In genomic region chr15:38300395-38300794, GRCh38 we compare ENCODE assay signal across 24 cellular contexts. TPM values are rescaled to one million over a fixed set of nuclear protein-coding genes. Genes with fewer than 3 reads are reported as not detected.
DNase-seq lines count a peak whose midpoint lies in the region; ATAC-seq, FAIRE-seq and TF ChIP-seq lines count a peak whose summit lies in the region.
"Had no signal": no experiment of that assay in that cellular context is flagged by ENCODE, and none has a peak within 500 bp of the region (broad histone marks: within the 10 kb centered on the region; RNA-seq: fewer than 3 reads in every experiment).

No MANE protein-coding gene starts in this region.

- H3K27ac ChIP-seq in PC-3 (ENCODE audit: low read length) (peak overlapping the region; percentile 59), pancreas (no peak overlapping the region), HepG2 (ENCODE audit: extremely low read length, insufficient read depth, low read length) (no peak overlapping the region)
- H3K27ac ChIP-seq: A549, gastrocnemius medialis, KMS-11, left lung, SK-N-MC, upper lobe of right lung had no signal

- H3K9me3 ChIP-seq in PC-3 (ENCODE audit: low read length) (no peaks in the 10 kb centered on the region), pancreas (no peaks in the 10 kb centered on the region), HepG2 (ENCODE audit: low read length) (no peaks in the 10 kb centered on the region)
- H3K9me3 ChIP-seq: A549, gastrocnemius medialis, left lung, upper lobe of right lung had no signal

- H3K27me3 ChIP-seq in PC-3 (ENCODE audit: low read length): no peaks in the 10 kb centered on the region
- H3K27me3 ChIP-seq in pancreas: no peaks in the 10 kb centered on the region
- no peaks in the 10 kb centered on the region for H3K27me3 ChIP-seq in HepG2 (ENCODE audit: control insufficient read depth in 1 of 2, insufficient read depth in 2 of 2, low read length in 2 of 2)
- H3K27me3 ChIP-seq: gastrocnemius medialis, left lung, upper lobe of right lung had no signal

- intact Hi-C loops in natural killer cell (cut with micrococcal nuclease): no loop called here
- intact Hi-C loops in PC-3 (cut with micrococcal nuclease): no loop called here
- intact Hi-C loops in pancreas (cut with DNase I): no loop called here
- intact Hi-C loops in HepG2 (cut with micrococcal nuclease; ENCODE audit: unreplicated experiment): no loop called here

- BruUV-seq in PC-3 (replicated peaks; lab: Mats Ljungman, UMichigan) (TSS peak; percentile 16), HepG2 (replicated peaks; lab: Mats Ljungman, UMichigan) (no TSS peak)

- H3K4me3 Mint-ChIP-seq in natural killer cell treated with Interleukin-12 subunit alpha and Interleukin-12 subunit beta and Interleukin-15 and Interleukin-18, amount 100 ng/mL, for 72 hours: peak overlapping the region; percentile 1
- H3K4me3 Mint-ChIP-seq in natural killer cell: no peak overlapping the region
- H3K4me3 Mint-ChIP-seq: CD4-positive, alpha-beta T cell; endodermal cell; stimulated activated naive B cell treated with anti-CD40 and anti-IgM and Interleukin-4, amounts not matched to agents 10 μg/mL and 1 μg/mL and 100 μg/mL, for 72 hours had no signal

- POLR2A ChIA-PET in PC-3 (lab: Charles Lee; ENCODE audit: unreplicated experiment): interaction anchor here (0.6 to 0.7 kb wide), 2 partner anchors 18 to 57 kb away, joined by 3 read pairs; no protein-coding TSS in a partner anchor
- POLR2A ChIA-PET in HepG2 (lab: Yijun Ruan, JAX): no interaction called here

- no peak for TF ChIP-seq POLR2A in HepG2 (IDR thresholded peaks at IDR 0.05; ENCODE audit: insufficient read depth in 1 of 2, low read depth in 2 of 2, low read length in 2 of 2)

- no peak for TF ChIP-seq RAD21 in HepG2 (CRISPR knock-in tag; IDR thresholded peaks at IDR 0.05)

- H3K4me3 ChIP-seq in PC-3 (ENCODE audit: low read length) (peak overlapping the region; percentile 37; the same call in 1 of the 2 replicates), pancreas (no peak overlapping the region), HepG2 (replicated peaks in 1 of 3; ENCODE audit: insufficient read depth in 1 of 3, low read depth in 2 of 3, low read length in 3 of 3) (no peak overlapping the region)
- H3K4me3 ChIP-seq: A549, gastrocnemius medialis, left lung, SK-N-MC, upper lobe of right lung had no signal

- peak; percentile 45 for ATAC-seq in natural killer cell treated with Interleukin-12 subunit alpha and Interleukin-12 subunit beta and Interleukin-15 and Interleukin-18, amount 100 ng/mL, for 72 hours
- ATAC-seq in natural killer cell: no peak
- peak; percentile 79 for ATAC-seq in PC-3
- ATAC-seq in pancreas: no peak
- ATAC-seq in HepG2: no peak
- ATAC-seq: A549; gastrocnemius medialis; left lung; stimulated activated naive B cell treated with anti-CD40 and anti-IgM and Interleukin-4, amounts not matched to agents 10 μg/mL and 1 μg/mL and 100 μg/mL, for 72 hours; upper lobe of right lung had no signal

- H2AFZ ChIP-seq in PC-3 (ENCODE audit: low read length) (no peak overlapping the region), HepG2 (ENCODE audit: low read length) (no peak overlapping the region)

- peaks cover 4 to 7% of the 10 kb centered on the region in 2 donors for H3K27me3 Mint-ChIP-seq in natural killer cell treated with Interleukin-12 subunit alpha and Interleukin-12 subunit beta and Interleukin-15 and Interleukin-18, amount 100 ng/mL, for 72 hours
- H3K27me3 Mint-ChIP-seq in natural killer cell (ENCODE audit: low read depth in 2 of 2): no peaks in the 10 kb centered on the region
- H3K27me3 Mint-ChIP-seq: stimulated activated naive B cell treated with anti-CD40 and anti-IgM and Interleukin-4, amounts not matched to agents 10 μg/mL and 1 μg/mL and 100 μg/mL, for 72 hours had no signal

- H3K4me1 ChIP-seq in PC-3 (ENCODE audit: insufficient read depth, low read length): peaks cover 43% of the 10 kb centered on the region
- peaks cover 0 to 13% (median 0%) of the 10 kb centered on the region in 3 donors for H3K4me1 ChIP-seq in pancreas
- H3K4me1 ChIP-seq in HepG2 (ENCODE audit: insufficient read depth, low read length): no peaks in the 10 kb centered on the region
- H3K4me1 ChIP-seq: A549, gastrocnemius medialis, upper lobe of right lung had no signal

- H3K79me2 ChIP-seq in PC-3 (ENCODE audit: low read length): peaks cover 88% of the 10 kb centered on the region
- H3K79me2 ChIP-seq in HepG2 (ENCODE audit: insufficient read depth, low read length): peaks cover 11% of the 10 kb centered on the region

- H3K9ac ChIP-seq in PC-3 (ENCODE audit: low read length): 0 out of 2 replicates have a peak overlapping the region, but pooled peaks have one; percentile 7
- no peak overlapping the region for H3K9ac ChIP-seq in HepG2 (ENCODE audit: insufficient read depth, low read depth, low read length)
- H3K9ac ChIP-seq: KMS-11 had no signal

- in situ Hi-C loops in HepG2 (cut with HindIII; ENCODE audit: extremely low pct_ligation_motif_present, low pct_unique_long_range_greater_than_20kb): no loop called here

- FAIRE-seq in pancreas (lab: Jason Lieb, UNC) (no peak), HepG2 (lab: Jason Lieb, UNC) (no peak)
- FAIRE-seq: A549, small intestine had no signal

- no peaks in the 10 kb centered on the region for H3K9me3 Mint-ChIP-seq in natural killer cell treated with Interleukin-12 subunit alpha and Interleukin-12 subunit beta and Interleukin-15 and Interleukin-18, amount 100 ng/mL, for 72 hours
- H3K9me3 Mint-ChIP-seq in natural killer cell: no peaks in the 10 kb centered on the region
- H3K9me3 Mint-ChIP-seq: activated naive CD4-positive, alpha-beta T cell treated with anti-CD3 and anti-CD28 coated beads, Interleukin-2, amount 50 U/mL, for 72 hours; CD4-positive, alpha-beta T cell; endodermal cell; stimulated activated naive B cell treated with anti-CD40 and anti-IgM and Interleukin-4, amounts not matched to agents 10 μg/mL and 1 μg/mL and 100 μg/mL, for 72 hours had no signal

- peaks cover 10 to 24% of the 10 kb centered on the region in 2 donors for H3K4me1 Mint-ChIP-seq in natural killer cell treated with Interleukin-12 subunit alpha and Interleukin-12 subunit beta and Interleukin-15 and Interleukin-18, amount 100 ng/mL, for 72 hours (ENCODE audit: low read depth in 2 of 2)
- H3K4me1 Mint-ChIP-seq in natural killer cell: peaks cover 7 to 9% of the 10 kb centered on the region in 2 donors
- H3K4me1 Mint-ChIP-seq: stimulated activated naive B cell treated with anti-CD40 and anti-IgM and Interleukin-4, amounts not matched to agents 10 μg/mL and 1 μg/mL and 100 μg/mL, for 72 hours had no signal

- H3K36me3 ChIP-seq in PC-3 (ENCODE audit: low read depth, low read length): peaks cover 4% of the 10 kb centered on the region; the same call in 1 of the 2 replicates
- no peaks in the 10 kb centered on the region for H3K36me3 ChIP-seq in pancreas
- peaks cover 0 to 3% of the 10 kb centered on the region in 2 experiments; a peak in 1 of 5 replicates for H3K36me3 ChIP-seq in HepG2 (replicated peaks in 1 of 2; ENCODE audit: control insufficient read depth in 1 of 2, insufficient read depth in 2 of 2, low read length in 2 of 2)
- H3K36me3 ChIP-seq: left lung had no signal

- H3K9me2 ChIP-seq in PC-3 (replicated peaks; ENCODE audit: low read length): no peaks in the 10 kb centered on the region

- no peaks in the 10 kb centered on the region for H3K36me3 Mint-ChIP-seq in natural killer cell treated with Interleukin-12 subunit alpha and Interleukin-12 subunit beta and Interleukin-15 and Interleukin-18, amount 100 ng/mL, for 72 hours
- no peaks in the 10 kb centered on the region for H3K36me3 Mint-ChIP-seq in natural killer cell
- H3K36me3 Mint-ChIP-seq: activated naive CD4-positive, alpha-beta T cell treated with anti-CD3 and anti-CD28 coated beads, Interleukin-2, amount 50 U/mL, for 72 hours had no signal

- TF ChIP-seq EP300 in HepG2 (IDR thresholded peaks at IDR 0.05; ENCODE audit: low read depth in 2 of 2, low read length in 2 of 2) (no peak), HepG2 (CRISPR knock-in tag; IDR thresholded peaks at IDR 0.05; ENCODE audit: borderline replicate concordance) (no peak)

- TF ChIP-seq CTCF in natural killer cell (IDR thresholded peaks at IDR 0.05) (no peak), PC-3 (conservative IDR thresholded peaks at IDR 0.05; ENCODE audit: low read depth, low read length) (no peak), pancreas (IDR thresholded peaks at IDR 0.05) (no peak), HepG2 (CRISPR knock-in tag; IDR thresholded peaks at IDR 0.05) (no peak)

- no peaks in the 10 kb centered on the region for H3F3A ChIP-seq in PC-3 (ENCODE audit: low read length, unreplicated experiment)

- H4K20me1 ChIP-seq in PC-3 (ENCODE audit: low read length): peaks cover 47% of the 10 kb centered on the region
- H4K20me1 ChIP-seq in HepG2 (ENCODE audit: insufficient read depth, low read length): no peaks in the 10 kb centered on the region

- 85 to 92% methylated on average over 2 of the region's 2 CpGs for WGBS in pancreas, 2 donors
- 97% methylated on average over 2 of the region's 2 CpGs for WGBS in HepG2 (ENCODE audit: low lambda C conversion rate)

- no peak overlapping the region for H3K27ac Mint-ChIP-seq in natural killer cell treated with Interleukin-12 subunit alpha and Interleukin-12 subunit beta and Interleukin-15 and Interleukin-18, amount 100 ng/mL, for 72 hours
- H3K27ac Mint-ChIP-seq in natural killer cell: no peak overlapping the region
- H3K27ac Mint-ChIP-seq: activated naive CD4-positive, alpha-beta T cell treated with anti-CD3 and anti-CD28 coated beads, Interleukin-2, amount 50 U/mL, for 72 hours; CD4-positive, alpha-beta T cell; stimulated activated naive B cell treated with anti-CD40 and anti-IgM and Interleukin-4, amounts not matched to agents 10 μg/mL and 1 μg/mL and 100 μg/mL, for 72 hours had no signal

- DNase-seq in natural killer cell treated with Interleukin-12 subunit alpha and Interleukin-12 subunit beta and Interleukin-15 and Interleukin-18, amount 100 ng/mL, for 72 hours (ENCODE audit: low spot score): no peak
- no peak for DNase-seq in natural killer cell
- DNase-seq in PC-3: peak; percentile 81
- peak; percentile 20 for DNase-seq in fibroblast of gingiva (ENCODE audit: low read depth)
- DNase-seq in pancreas: no peak
- DNase-seq in NCI-H2107 (lab: John Stamatoyannopoulos, UW): no peak
- no peak for DNase-seq in HepG2 (ENCODE audit: low spot score)
- DNase-seq in stimulated activated CD8-positive, alpha-beta memory T cell treated with anti-CD3 and anti-CD28 coated beads, Interleukin-4, amount 100 ng/mL, for 48 hours: no peak
- DNase-seq: activated CD4-positive, alpha-beta T cell treated with anti-CD3 and anti-CD28 coated beads, Interleukin-2, amount 50 U/mL, for 1 hour; activated T-cell treated with anti-CD3 and anti-CD28 coated beads for 4 hours; caudate nucleus; CD4-positive, alpha-beta T cell; endodermal cell; gastrocnemius medialis; left lung; NCI-H1417; NK-92 treated with Interleukin-12 subunit alpha and Interleukin-12 subunit beta, amount 100 ng/mL, for 24 hours; small intestine; stimulated activated naive B cell treated with anti-CD40 and anti-IgM and Interleukin-4, amounts not matched to agents 10 μg/mL and 1 μg/mL and 100 μg/mL, for 72 hours; upper lobe of right lung had no signal

- CTCF ChIA-PET in PC-3 (lab: Charles Lee) (no interaction called here), HepG2 (lab: Yijun Ruan, JAX; ENCODE audit: low intra/inter-chr PET ratio, low total read pairs) (no interaction called here)

- H3K4me2 ChIP-seq in PC-3 (ENCODE audit: low read length): peak overlapping the region; percentile 61
- no peak overlapping the region for H3K4me2 ChIP-seq in HepG2 (ENCODE audit: low read depth, low read length)
- H3K4me2 ChIP-seq: A549, KMS-11 had no signal

RNA-seq across cellular contexts. Expression of gene SPRED1, which starts 47.8 kb away (rescaled TPM):
- total RNA-seq in natural killer cell treated with Interleukin-12 subunit alpha and Interleukin-12 subunit beta and Interleukin-15 and Interleukin-18, amount 100 ng/mL, for 72 hours: 1 to 10 TPM in 1 of 2 donors, under 1 TPM in 1; 0.89 to 1.1 TPM
- total RNA-seq in natural killer cell: 1 to 10 TPM; 1.1 to 2.0 (median 1.5) TPM
- total RNA-seq in PC-3 (2014; rRNA removed): 39.7 and 42.3 TPM in 2 replicates
- 10 to 100 TPM in 2 of 6 donors, 1 to 10 TPM in 4; 4.3 to 19.2 (median 8.2) TPM for total RNA-seq in pancreas
- polyA plus RNA-seq in pancreas: 1 to 10 TPM; 2.5 to 3.7 TPM
- total RNA-seq in HepG2 (2016; rRNA removed; fragmentation: Illumina TruSeq; extraction: Trizol): 9.4 and 9.6 TPM in 2 replicates
- total RNA-seq in HepG2 (2016; cell fraction: cytosol; rRNA removed; fragmentation: Illumina TruSeq; extraction: Trizol; ENCODE audit: low read depth): 3.8 and 3.9 TPM in 2 replicates
- 8.8 and 10.3 TPM in 2 replicates for total RNA-seq in HepG2 (2016; cell fraction: insoluble cytoplasmic fraction; rRNA removed; fragmentation: Illumina TruSeq; extraction: Trizol)
- 6.7 and 8.9 TPM in 2 replicates for total RNA-seq in HepG2 (2016; cell fraction: membrane; rRNA removed; fragmentation: Illumina TruSeq; extraction: Trizol)
- 9.2 and 11.1 TPM in 2 replicates for total RNA-seq in HepG2 (2016; cell fraction: nucleus; rRNA removed; fragmentation: Illumina TruSeq; extraction: Trizol)
- 3.4 and 3.8 TPM in 2 replicates for polyA plus RNA-seq in HepG2 (2011; rRNA removed)
- 1.4 and 2.6 TPM in 2 replicates for polyA plus RNA-seq in HepG2 (2011; cell fraction: cytosol; rRNA removed)
- polyA plus RNA-seq in HepG2 (2011; cell fraction: nucleus; rRNA removed): 3.3 and 3.7 TPM in 2 replicates
- polyA plus RNA-seq in HepG2 (2012): 7.2 and 8.0 TPM in 2 replicates
- polyA plus RNA-seq in HepG2 (2016; cell fraction: cytosol; fragmentation: Illumina TruSeq; extraction: Trizol; ENCODE audit: low read depth): 0.54 and 0.76 TPM in 2 replicates
- polyA plus RNA-seq in HepG2 (2016; cell fraction: insoluble cytoplasmic fraction; fragmentation: Illumina TruSeq; extraction: Trizol; ENCODE audit: low read depth): 7.2 and 7.7 TPM in 2 replicates
- polyA plus RNA-seq in HepG2 (2016; cell fraction: membrane; fragmentation: Illumina TruSeq; extraction: Trizol; ENCODE audit: low read depth): 2.1 and 2.6 TPM in 2 replicates
- polyA plus RNA-seq in HepG2 (2016; cell fraction: nucleus; fragmentation: Illumina TruSeq; extraction: Trizol; ENCODE audit: insufficient read depth, low read depth): 5.9 and 6.9 TPM in 2 replicates
- polyA minus RNA-seq in HepG2 (2011; rRNA and poly(A)+ RNA removed; ENCODE audit: low replicate concordance): 2.6 and 7.2 TPM in 2 replicates
- polyA minus RNA-seq in HepG2 (2011; cell fraction: cytosol; rRNA and poly(A)+ RNA removed): 8.4 and 9.2 TPM in 2 replicates
- 33.1 and 35.3 TPM in 2 replicates for polyA minus RNA-seq in HepG2 (2011; cell fraction: nucleus; rRNA and poly(A)+ RNA removed)

Comparison
In these comparisons a context has a peak if more than half of its experiments do, and no peak if none do; other contexts are left out.
1. ATAC-seq: peak in natural killer cell treated with Interleukin-12 subunit alpha and Interleukin-12 subunit beta and Interleukin-15 and Interleukin-18, amount 100 ng/mL, for 72 hours (2 of 2) and PC-3 (single experiment); none in natural killer cell (0 of 3), pancreas (0 of 4) and HepG2 (single experiment).
2. DNase-seq: peak in PC-3 (single experiment) and fibroblast of gingiva (single experiment); none in natural killer cell treated with Interleukin-12 subunit alpha and Interleukin-12 subunit beta and Interleukin-15 and Interleukin-18, amount 100 ng/mL, for 72 hours (single experiment), natural killer cell (single experiment), pancreas (0 of 6), NCI-H2107 (single experiment), HepG2 (single experiment) and stimulated activated CD8-positive, alpha-beta memory T cell treated with anti-CD3 and anti-CD28 coated beads, Interleukin-4, amount 100 ng/mL, for 48 hours (single experiment).